Comparison of ENCODE assay signal across 8 cellular contexts in the genomic region with DNA sequence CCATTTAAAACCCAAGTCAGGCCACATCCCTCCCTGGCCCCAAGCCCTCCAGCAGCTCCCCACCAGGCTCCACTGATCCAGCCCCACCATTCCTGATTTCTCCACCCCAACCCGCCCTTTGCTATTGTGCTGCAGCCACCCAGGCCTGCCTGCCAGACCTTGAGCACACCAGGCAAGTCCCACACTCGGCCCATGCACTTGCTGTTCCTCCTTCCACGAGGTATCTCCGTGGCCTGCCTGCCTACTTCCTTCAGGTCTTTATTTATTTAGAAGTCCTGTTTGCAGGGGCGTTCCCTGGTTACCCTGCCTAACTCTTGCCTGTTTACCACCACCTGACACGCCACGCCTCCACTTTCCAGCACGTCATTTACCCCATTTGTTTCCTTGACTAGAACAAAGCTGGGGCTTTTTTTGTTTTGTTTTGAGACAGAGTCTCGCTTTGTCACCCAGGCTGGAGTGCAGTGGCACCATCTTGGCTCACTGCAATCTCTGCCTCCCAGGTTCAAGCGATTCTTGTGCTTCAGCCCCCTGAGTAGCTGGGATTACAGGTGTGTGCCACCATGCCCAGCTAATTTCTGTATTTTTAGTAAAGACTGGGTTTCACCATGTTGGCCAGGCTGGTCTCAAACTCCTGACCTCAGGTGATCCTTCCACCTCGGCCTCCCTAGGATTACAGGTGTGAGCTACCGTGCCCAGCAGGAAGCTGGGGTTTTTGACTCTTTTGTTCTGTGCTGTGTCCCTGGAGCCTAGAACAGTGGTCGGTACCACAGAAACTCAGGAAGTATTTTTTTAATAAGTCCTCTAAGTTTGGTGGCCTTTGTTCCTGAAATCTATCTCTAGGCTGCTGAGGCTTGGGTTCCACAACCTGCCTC. TPM values are rescaled to one million over a fixed set of nuclear protein-coding genes. Genes with fewer than 3 reads are reported as not detected.
DNase-seq lines count a peak whose midpoint lies in the region; ATAC-seq and TF ChIP-seq lines count a peak whose summit lies in the region.
"Had no signal": no experiment of that assay in that cellular context is flagged by ENCODE, and none has a peak within 500 bp of the region (broad histone marks: within the 10 kb centered on the region; RNA-seq: fewer than 3 reads in every experiment).

No MANE protein-coding gene starts in this region.

- peak overlapping the region; percentile 11 for H3K4me2 ChIP-seq in GM23248 (ENCODE audit: unreplicated experiment)

- H2AFZ ChIP-seq in GM23248: no peak overlapping the region

- in situ Hi-C loops in GM23248 (cut with MboI): loop anchor here (10.0 kb wide), 1 partner anchor 245 kb away; the partner anchor contains the start of gene MEI1

- H3K27me3 ChIP-seq in GM23248 (replicated peaks; ENCODE audit: insufficient read depth): no peaks in the 10 kb centered on the region
- no peaks in the 10 kb centered on the region for H3K27me3 ChIP-seq in right lobe of liver

- no peaks in the 10 kb centered on the region for H3K27me3 Mint-ChIP-seq in activated T-helper 17 cell treated with anti-CD3 and anti-CD28 coated beads, Interleukin-2, amount 50 U/mL, for 72 hours

- peaks cover 93% of the 10 kb centered on the region for H3K36me3 Mint-ChIP-seq in activated T-helper 17 cell treated with anti-CD3 and anti-CD28 coated beads, Interleukin-2, amount 50 U/mL, for 72 hours (ENCODE audit: low read depth)

- peak overlapping the region; percentile 100 for H3K27ac Mint-ChIP-seq in activated T-helper 17 cell treated with anti-CD3 and anti-CD28 coated beads, Interleukin-2, amount 50 U/mL, for 72 hours

- peaks cover 11% of the 10 kb centered on the region for H3K4me1 ChIP-seq in GM23248 (ENCODE audit: insufficient read depth)
- H3K4me1 ChIP-seq in right lobe of liver: no peaks in the 10 kb centered on the region

- peak overlapping the region; percentile 67 for H3K9ac ChIP-seq in GM23248

- TF ChIP-seq CTCF in right lobe of liver (IDR thresholded peaks at IDR 0.05): no peak

- peak overlapping the region; percentile 77 for H3K4me3 Mint-ChIP-seq in activated T-helper 17 cell treated with anti-CD3 and anti-CD28 coated beads, Interleukin-2, amount 50 U/mL, for 72 hours

- H3K27ac ChIP-seq in GM23248 (peak overlapping the region; percentile 90), right lobe of liver (peak overlapping the region in 1 of 3 donors; percentile 8)

- H3K9me3 ChIP-seq in GM23248 (ENCODE audit: low read depth): no peaks in the 10 kb centered on the region
- no peaks in the 10 kb centered on the region for H3K9me3 ChIP-seq in right lobe of liver

- peaks cover 33% of the 10 kb centered on the region for H3K4me1 Mint-ChIP-seq in activated T-helper 17 cell treated with anti-CD3 and anti-CD28 coated beads, Interleukin-2, amount 50 U/mL, for 72 hours

- ATAC-seq in GM18511 (IDR thresholded peaks at IDR 0.05; ENCODE audit: unreplicated experiment) (peak; percentile 52), right lobe of liver (peak in 1 of 4 donors; percentile 8)
- ATAC-seq in activated T-helper 17 cell treated with anti-CD3 and anti-CD28 coated beads, Interleukin-2, amount 50 U/mL, for 72 hours (replicated peaks): peak; percentile 78

- H3K36me3 ChIP-seq in GM23248 (ENCODE audit: low read depth) (no peaks in the 10 kb centered on the region), right lobe of liver (no peaks in the 10 kb centered on the region)

- H4K20me1 ChIP-seq in GM23248 (ENCODE audit: insufficient read depth): no peaks in the 10 kb centered on the region

- H3F3A ChIP-seq in GM23248 (ENCODE audit: insufficient read depth): peaks cover 23% of the 10 kb centered on the region

- no peaks in the 10 kb centered on the region for H3K9me2 ChIP-seq in GM23248 (ENCODE audit: insufficient read depth)

- peak; percentile 20 for TF ChIP-seq POLR2A in right lobe of liver (IDR thresholded peaks at IDR 0.05)

- DNase-seq in GM23248 (no peak), NCI-H526 treated with DMSO at 0.1 percent for 48 hours (lab: John Stamatoyannopoulos, UW) (peak; percentile 14), right lobe of liver (no peak), NCI-H2227 treated with DMSO at 0.1 percent for 48 hours (lab: John Stamatoyannopoulos, UW) (no peak)
- peak; percentile 85 for DNase-seq in stimulated activated CD8-positive, alpha-beta memory T cell treated with anti-CD3 and anti-CD28 coated beads, Interleukin-4, amount 100 ng/mL, for 24 hours (ENCODE audit: low read depth)

- H3K79me2 ChIP-seq in GM23248 (ENCODE audit: insufficient read depth): no peaks in the 10 kb centered on the region

- 88% methylated on average over 13 of the region's 13 CpGs for WGBS in GM23248 (ENCODE audit: low coverage in 1 of 2, low lambda C conversion rate in 2 of 2, missing lambda C conversion rate in 2 of 2), 2 experiments
- 79% methylated on average over 9 of the region's 13 CpGs for WGBS in right lobe of liver (ENCODE audit: insufficient coverage, low coverage, low lambda C conversion rate, missing lambda C conversion rate)

- H3K4me3 ChIP-seq in GM23248 (no peak overlapping the region), right lobe of liver (no peak overlapping the region)

- intact Hi-C loops in right lobe of liver (cut with DNase I): loop anchor here (5.0 to 10.0 kb wide), 3 partner anchors 113 to 195 kb away; no protein-coding TSS in a partner anchor

- no peaks in the 10 kb centered on the region for H3K9me3 Mint-ChIP-seq in activated T-helper 17 cell treated with anti-CD3 and anti-CD28 coated beads, Interleukin-2, amount 50 U/mL, for 72 hours

RNA-seq across cellular contexts. Expression of gene CENPM, which starts 6.7 kb away (rescaled TPM):
- total RNA-seq in GM23248 (2014; rRNA removed; shearing (Covaris generic)): 5.7 and 15.0 TPM in 2 replicates
- 18.9 and 20.0 TPM in 2 replicates for polyA plus RNA-seq in GM23248 (2016; fragmentation: Nextera tagmentation; extraction: Ambion mirVana)
- total RNA-seq in activated T-helper 17 cell treated with anti-CD3 and anti-CD28 coated beads, Interleukin-2, amount 50 U/mL, for 72 hours: 10 to 100 TPM; 62.3 to 90.5 TPM
- 1 to 10 TPM in 2 of 6 experiments, under 1 TPM in 2, not detected in 2; 0.29 to 3.7 (median 1.8) TPM for total RNA-seq in right lobe of liver

RNA-seq across cellular contexts. Expression of gene TNFRSF13C, which starts 13.6 kb away (rescaled TPM):
- total RNA-seq in GM23248 (2014; rRNA removed; shearing (Covaris generic)): 0.22 TPM in 1 of 2 replicates, not detected in the other
- 0.05 and 0.11 TPM in 2 replicates for polyA plus RNA-seq in GM23248 (2016; fragmentation: Nextera tagmentation; extraction: Ambion mirVana)
- total RNA-seq in activated T-helper 17 cell treated with anti-CD3 and anti-CD28 coated beads, Interleukin-2, amount 50 U/mL, for 72 hours: 1 to 10 TPM; 2.7 to 7.7 TPM
- total RNA-seq in right lobe of liver: under 1 TPM in 4 of 6 experiments, not detected in 2; 0.04 to 0.22 (median 0.18) TPM

RNA-seq across cellular contexts. Expression of gene SHISA8, which starts 25.3 kb away (rescaled TPM):
- total RNA-seq in GM23248 (2014; rRNA removed; shearing (Covaris generic)): not detected in 2 replicates
- polyA plus RNA-seq in GM23248 (2016; fragmentation: Nextera tagmentation; extraction: Ambion mirVana): not detected in 2 replicates
- 1 to 10 TPM in 1 of 2 donors, not detected in 1; 2.8 TPM for total RNA-seq in activated T-helper 17 cell treated with anti-CD3 and anti-CD28 coated beads, Interleukin-2, amount 50 U/mL, for 72 hours
- not detected for total RNA-seq in right lobe of liver
- total RNA-seq: epithelial cell of proximal tubule had no signal

RNA-seq across cellular contexts. Expression of gene SEPTIN3, which starts 29.0 kb away (rescaled TPM):
- not detected in 2 replicates for total RNA-seq in GM23248 (2014; rRNA removed; shearing (Covaris generic))
- 0.06 TPM in 1 of 2 replicates, not detected in the other for polyA plus RNA-seq in GM23248 (2016; fragmentation: Nextera tagmentation; extraction: Ambion mirVana)
- total RNA-seq in activated T-helper 17 cell treated with anti-CD3 and anti-CD28 coated beads, Interleukin-2, amount 50 U/mL, for 72 hours: 1 to 10 TPM; 2.1 to 4.1 TPM
- total RNA-seq in right lobe of liver: under 1 TPM in 3 of 6 experiments, not detected in 3; 0.06 to 0.16 (median 0.07) TPM

Comparison
In these comparisons a context has a peak if more than half of its experiments do, and no peak if none do; other contexts are left out.
1. DNase-seq: peak in NCI-H526 treated with DMSO at 0.1 percent for 48 hours (single experiment) and stimulated activated CD8-positive, alpha-beta memory T cell treated with anti-CD3 and anti-CD28 coated beads, Interleukin-4, amount 100 ng/mL, for 24 hours (single experiment); none in GM23248 (single experiment), right lobe of liver (0 of 3) and NCI-H2227 treated with DMSO at 0.1 percent for 48 hours (single experiment).